In the genomic region with DNA sequence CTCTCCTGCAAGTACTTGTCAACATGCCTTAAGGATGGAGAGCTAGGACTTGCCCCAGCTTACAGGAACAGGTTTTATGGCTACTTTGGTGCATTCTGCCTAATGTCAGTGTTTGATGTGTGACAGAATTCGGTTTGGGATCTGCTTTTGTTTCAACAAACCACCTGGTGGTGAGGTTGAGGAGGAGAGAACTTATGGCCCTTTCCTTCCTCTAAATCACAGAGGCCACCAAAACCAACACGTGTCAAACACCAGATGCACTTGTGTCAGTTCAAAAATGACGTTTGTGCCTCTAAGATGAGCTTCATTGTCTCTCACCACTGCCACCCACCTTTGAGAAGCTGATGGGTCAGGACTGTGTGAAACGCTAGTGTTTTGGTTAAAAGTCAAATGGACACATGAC, we compare ENCODE assay signal across 9 cellular contexts.
DNase-seq lines count a peak whose midpoint lies in the region; ATAC-seq, FAIRE-seq and TF ChIP-seq lines count a peak whose summit lies in the region.
"Had no signal": no experiment of that assay in that cellular context is flagged by ENCODE, and none has a peak within 500 bp of the region (broad histone marks: within the 10 kb centered on the region; RNA-seq: fewer than 3 reads in every experiment).

No MANE protein-coding gene starts in this region.

- no peaks in the 10 kb centered on the region for H3K27me3 ChIP-seq in H9 (ENCODE audit: insufficient read depth, low read length)

- H3K4me3 Mint-ChIP-seq in H9: no peak overlapping the region

- no peak overlapping the region for H4K5ac ChIP-seq in H9 (ENCODE audit: insufficient read length, low read depth, low read length)

- no peaks in the 10 kb centered on the region for H3K23me2 ChIP-seq in H9 (ENCODE audit: insufficient read length, low read depth, low read length, poor library complexity, severe bottlenecking)

- H3K23ac ChIP-seq in H9 (ENCODE audit: insufficient read length, low read depth, low read length): no peak overlapping the region

- H2BK12ac ChIP-seq in H9 (ENCODE audit: insufficient read length, low read depth, low read length): no peak overlapping the region

- intact Hi-C loops in kidney (cut with DNase I): no loop called here

- H3K36me3 ChIP-seq in kidney (ENCODE audit: control insufficient read depth in 1 of 2, insufficient read depth in 2 of 2, low read length in 2 of 2): no peaks in the 10 kb centered on the region

- no peak overlapping the region for H2BK120ac ChIP-seq in H9 (ENCODE audit: low read depth, low read length, poor library complexity, severe bottlenecking)

- H2AFZ ChIP-seq in H9 (ENCODE audit: low read length): no peak overlapping the region

- no peak overlapping the region for H2AK5ac ChIP-seq in H9 (ENCODE audit: insufficient read length, low read length)

- DNase-seq in GM12892 (ENCODE audit: insufficient read length) (no peak), kidney (no peak), H9 (no peak), NCI-H345 (lab: John Stamatoyannopoulos, UW) (no peak), SKM-1 treated with dmso at 0.1 percent for 144 hours (lab: John Stamatoyannopoulos, UW; ENCODE audit: unreplicated experiment) (no peak)
- DNase-seq: stimulated activated CD4-positive, alpha-beta T cell treated with anti-CD3 and anti-CD28 coated beads, Interleukin-2, amount 100 ng/mL, for 24 hours had no signal

- no peaks in the 10 kb centered on the region for H3K79me2 ChIP-seq in H9 (ENCODE audit: insufficient read depth, low read length)

- no peak overlapping the region for H3K4me3 ChIP-seq in kidney (ENCODE audit: low read length in 2 of 2)

- no peak overlapping the region for H2BK20ac ChIP-seq in H9 (ENCODE audit: low read depth, low read length, poor library complexity, severe bottlenecking)

- H3K9me3 ChIP-seq in kidney (ENCODE audit: control insufficient read depth in 1 of 2, low read length in 2 of 2) (no peaks in the 10 kb centered on the region), H9 (ENCODE audit: control insufficient read depth, low read depth, low read length) (no peaks in the 10 kb centered on the region)

- ATAC-seq in GM21390 (IDR thresholded peaks at IDR 0.05; ENCODE audit: unreplicated experiment) (peak; percentile 59), HG03432 (IDR thresholded peaks at IDR 0.05; ENCODE audit: unreplicated experiment) (peak; percentile 68), esophagus mucosa (peak; percentile 17)

- TF ChIP-seq POLR2A in GM12892 (IDR thresholded peaks at IDR 0.05; ENCODE audit: low read depth, low read length): no peak

- H3K4me1 ChIP-seq in kidney (ENCODE audit: control insufficient read depth in 1 of 2, insufficient read depth in 1 of 2, low read depth in 1 of 2, low read length in 2 of 2): no peaks in the 10 kb centered on the region
- no peaks in the 10 kb centered on the region; the same call in 1 of the 2 replicates for H3K4me1 ChIP-seq in H9 (ENCODE audit: insufficient read depth, low read length)

- H2BK5ac ChIP-seq in H9 (ENCODE audit: insufficient read length, low read length): no peak overlapping the region

- no peaks in the 10 kb centered on the region for H3K9me3 Mint-ChIP-seq in H9

- no peak overlapping the region for H3K4ac ChIP-seq in H9 (ENCODE audit: low read depth, low read length)

- H3K18ac ChIP-seq in H9 (ENCODE audit: insufficient read length, low read depth, low read length): no peak overlapping the region

- H3K27me3 Mint-ChIP-seq in H9 (ENCODE audit: low read depth): no peaks in the 10 kb centered on the region

- no CpG with 5 or more reads among the region's 4 CpGs for WGBS in H9 (ENCODE audit: extremely low coverage, insufficient read length, low lambda C conversion rate)

- no peaks in the 10 kb centered on the region for H3K36me3 Mint-ChIP-seq in H9 (ENCODE audit: insufficient read depth in 1 of 3, low read depth in 3 of 3)

- H3K56ac ChIP-seq in H9 (ENCODE audit: insufficient read length, low read depth, low read length): no peak overlapping the region

- no peak overlapping the region for H3K4me2 ChIP-seq in H9 (ENCODE audit: insufficient read depth, insufficient read length, low read length)

- no peak overlapping the region for H3K27ac ChIP-seq in kidney (ENCODE audit: low read depth in 2 of 2, low read length in 2 of 2)
- H3K27ac ChIP-seq in H9 (ENCODE audit: insufficient read length, low read depth, low read length): no peak overlapping the region

- H3K4me1 Mint-ChIP-seq in H9: peaks cover 15 to 20% of the 10 kb centered on the region in 2 experiments

- H3K9ac ChIP-seq in kidney (ENCODE audit: low read length in 2 of 2) (no peak overlapping the region), H9 (ENCODE audit: extremely low read depth, insufficient read length, low read length) (no peak overlapping the region)

- H2BK15ac ChIP-seq in H9 (ENCODE audit: low read depth, low read length): no peak overlapping the region

- no peak overlapping the region for H3T11ph ChIP-seq in H9 (ENCODE audit: low read length)

- H4K91ac ChIP-seq in H9 (ENCODE audit: insufficient read length, low read depth, low read length): no peak overlapping the region

- no peaks in the 10 kb centered on the region for H4K20me1 ChIP-seq in H9 (ENCODE audit: control insufficient read depth, insufficient read depth, insufficient read length)

- peak overlapping the region in 1 of 3 experiments; percentile 28; a peak in 1 of 7 replicates for H3K27ac Mint-ChIP-seq in H9

- no peak for TF ChIP-seq CTCF in kidney (IDR thresholded peaks at IDR 0.05; ENCODE audit: borderline replicate concordance, extremely low read depth, insufficient read depth)
- TF ChIP-seq CTCF in H9 (conservative IDR thresholded peaks at IDR 0.05): no peak; the same call in 2 of the 3 replicates

- no peak overlapping the region for H4K8ac ChIP-seq in H9 (replicated peaks; ENCODE audit: insufficient read length, low read depth, low read length)

- no peaks in the 10 kb centered on the region for H3K79me1 ChIP-seq in H9 (ENCODE audit: insufficient read depth, low read depth, low read length, poor library complexity, severe bottlenecking)

- no peak overlapping the region for H3K14ac ChIP-seq in H9 (ENCODE audit: insufficient read depth, low read length)

- peak; percentile 92 for FAIRE-seq in GM12892 (lab: Jason Lieb, UNC)
- FAIRE-seq in kidney (lab: Jason Lieb, UNC): no peak

Comparison
In these comparisons a context has a peak if more than half of its experiments do, and no peak if none do; other contexts are left out.
1. ATAC-seq: peak in every context shown above with its lines; median percentile 68 in HG03432; 59 in GM21390; 17 in esophagus mucosa.